8 cellular contexts compared by ENCODE assay signal in the genomic region with DNA sequence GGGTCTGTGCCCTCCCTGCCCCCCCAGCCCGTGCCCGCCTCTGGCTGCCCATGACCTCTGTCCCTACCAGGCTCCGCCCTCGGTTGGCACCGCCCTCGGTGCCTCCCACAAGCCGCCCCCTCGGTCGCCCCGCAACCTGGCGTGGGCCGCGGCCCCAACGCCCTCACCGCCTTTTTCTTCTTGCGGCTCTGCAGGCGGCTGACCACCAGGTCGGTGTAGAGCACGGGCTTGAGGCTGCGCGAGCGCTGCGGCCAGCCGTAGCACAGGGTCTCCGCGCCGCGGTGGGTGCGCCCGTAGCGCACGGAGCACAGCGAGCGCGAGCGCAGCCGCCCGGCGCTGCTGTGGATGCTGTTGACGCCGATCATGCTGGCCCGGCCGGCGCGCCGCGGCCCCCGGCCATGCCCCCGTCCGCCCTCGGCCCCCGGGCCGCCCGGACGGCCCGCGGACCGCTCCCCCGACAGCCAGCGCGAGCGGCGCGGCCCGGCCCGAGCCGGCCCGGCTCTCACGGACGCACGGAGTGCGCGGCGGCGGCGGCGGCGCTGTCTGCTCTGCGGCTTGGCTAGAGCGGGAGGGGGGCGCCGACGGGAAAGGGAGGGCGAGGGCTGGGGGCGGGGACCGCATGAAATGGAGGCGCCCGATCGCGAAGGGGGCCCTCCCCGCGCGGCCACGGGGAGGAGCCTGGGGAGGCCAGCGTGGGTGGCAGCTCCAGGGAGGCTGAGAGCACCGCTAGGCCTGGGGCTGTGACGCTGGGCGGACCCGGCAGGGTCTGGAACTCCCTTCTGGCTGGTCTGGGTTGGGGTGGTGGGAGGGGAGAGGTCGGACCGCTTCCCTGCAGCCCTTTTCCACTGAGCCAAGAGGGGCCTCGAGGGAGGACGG. TPM values are rescaled to one million over a fixed set of nuclear protein-coding genes. Genes with fewer than 3 reads are reported as not detected.
DNase-seq lines count a peak whose midpoint lies in the region; ATAC-seq and TF ChIP-seq lines count a peak whose summit lies in the region.

No MANE protein-coding gene starts in this region.

- CTCF ChIA-PET in CD4-positive, alpha-beta memory T cell (lab: Charles Lee; ENCODE audit: partially characterized antibody): interaction anchor here (0.5 to 1.7 kb wide), 4 partner anchors 10 to 179 kb away, joined by 3 to 10 read pairs (median 5); no protein-coding TSS in a partner anchor

- H3K4me1 ChIP-seq in CD4-positive, alpha-beta memory T cell (ENCODE audit: insufficient read depth, low read length): peaks cover 27% of the 10 kb centered on the region
- peaks cover 15% of the 10 kb centered on the region for H3K4me1 ChIP-seq in NT2/D1 (ENCODE audit: insufficient read depth, insufficient read length)
- peaks cover 0 to 26% (median 9%) of the 10 kb centered on the region in 12 donors for H3K4me1 ChIP-seq in heart left ventricle
- H3K4me1 ChIP-seq in psoas muscle: peaks cover 4% of the 10 kb centered on the region
- H3K4me1 ChIP-seq in vagina: peaks cover 27% of the 10 kb centered on the region

- intact Hi-C loops in CD4-positive, alpha-beta memory T cell (cut with micrococcal nuclease): no loop called here
- intact Hi-C loops in heart left ventricle (cut with DNase I): loop anchor here in 2 of 10 donors (5.0 kb wide), 2 partner anchors 68 to 182 kb away; a partner anchor contains a TSS
- intact Hi-C loops in psoas muscle (cut with DNase I): no loop called here
- intact Hi-C loops in vagina (cut with DNase I): no loop called here

- H3K36me3 Mint-ChIP-seq in CD4-positive, alpha-beta memory T cell: peaks cover 0 to 8% of the 10 kb centered on the region in 2 donors

- peaks cover 11% of the 10 kb centered on the region for H3K27me3 ChIP-seq in CD4-positive, alpha-beta memory T cell (ENCODE audit: insufficient read depth, low read length)
- peaks cover 51% of the 10 kb centered on the region for H3K27me3 ChIP-seq in NT2/D1 (ENCODE audit: insufficient read depth, insufficient read length)
- H3K27me3 ChIP-seq in heart left ventricle: peaks cover 20 to 66% (median 39%) of the 10 kb centered on the region in 9 donors
- H3K27me3 ChIP-seq in psoas muscle (ENCODE audit: insufficient read depth in 3 of 3, low read length in 2 of 3): peaks cover 0 to 62% (median 33%) of the 10 kb centered on the region in 3 donors
- peaks cover 6% of the 10 kb centered on the region for H3K27me3 ChIP-seq in vagina
- H3K27me3 ChIP-seq in MG63: peaks cover 33% of the 10 kb centered on the region

- ATAC-seq in heart left ventricle (peak in 3 of 4 donors; percentile 6 to 60 (median 21)), psoas muscle (peak in 3 of 4 donors; percentile 7 to 39 (median 8))

- POLR2A ChIA-PET in CD4-positive, alpha-beta memory T cell (lab: Charles Lee; ENCODE audit: partially characterized antibody): interaction anchor here (0.9 to 4.1 kb wide), 7 partner anchors 9 to 53 kb away, joined by 3 to 23 read pairs (median 7); a partner anchor contains a TSS

- peak overlapping the region; percentile 22 for H3K27ac ChIP-seq in CD4-positive, alpha-beta memory T cell (ENCODE audit: low read depth, low read length)
- H3K27ac ChIP-seq in heart left ventricle: peak overlapping the region in 1 of 12 donors; percentile 99
- H3K27ac ChIP-seq in psoas muscle: no peak overlapping the region
- peak overlapping the region; percentile 73 for H3K27ac ChIP-seq in vagina

- peaks cover 0 to 1% (median 0%) of the 10 kb centered on the region in 8 donors for H3K9me3 Mint-ChIP-seq in CD4-positive, alpha-beta memory T cell

- H3K27ac Mint-ChIP-seq in CD4-positive, alpha-beta memory T cell: peak overlapping the region in 3 of 7 donors; percentile 54 to 95 (median 72)

- H3K4me3 Mint-ChIP-seq in CD4-positive, alpha-beta memory T cell: peak overlapping the region; percentile 63 to 88 (median 80)

- DNase-seq in CD4-positive, alpha-beta memory T cell: peak; percentile 53 to 76 (median 64)
- DNase-seq in NT2/D1 (ENCODE audit: low read depth, low spot score): no peak
- peak; percentile 81 for DNase-seq in activated naive CD4-positive, alpha-beta T cell treated with Interleukin-2 at 50 U/mL for 16 hours
- DNase-seq in heart left ventricle: peak in 2 of 5 donors; percentile 36 to 56
- DNase-seq in psoas muscle: no peak
- DNase-seq in vagina (ENCODE audit: extremely low spot score in 2 of 2): no peak
- no peak for DNase-seq in MG63
- no peak for DNase-seq in epidermal melanocyte (ENCODE audit: insufficient read length, low spot score)

- H3K4me3 ChIP-seq in CD4-positive, alpha-beta memory T cell (ENCODE audit: low read length in 2 of 2): peak overlapping the region in 1 of 2 donors; percentile 43
- H3K4me3 ChIP-seq in NT2/D1 (ENCODE audit: insufficient read length, low read depth) (peak overlapping the region; percentile 40), heart left ventricle (peak overlapping the region in 10 of 12 donors; percentile 17 to 53 (median 42)), psoas muscle (peak overlapping the region; percentile 53), vagina (peak overlapping the region; percentile 40 to 49), MG63 (no peak overlapping the region)

- no peaks in the 10 kb centered on the region for H3K36me3 ChIP-seq in CD4-positive, alpha-beta memory T cell (ENCODE audit: insufficient read depth, low read length)
- H3K36me3 ChIP-seq in NT2/D1 (ENCODE audit: insufficient read depth, insufficient read length, low read length): peaks cover 7% of the 10 kb centered on the region
- H3K36me3 ChIP-seq in heart left ventricle: no peaks in the 10 kb centered on the region
- no peaks in the 10 kb centered on the region for H3K36me3 ChIP-seq in psoas muscle (ENCODE audit: insufficient read depth in 1 of 2, low read depth in 1 of 2)
- H3K36me3 ChIP-seq in vagina: no peaks in the 10 kb centered on the region
- H3K36me3 ChIP-seq in MG63: no peaks in the 10 kb centered on the region

- no peaks in the 10 kb centered on the region for H3K9me3 ChIP-seq in CD4-positive, alpha-beta memory T cell (ENCODE audit: control insufficient read depth in 1 of 2, low read length in 2 of 2)
- H3K9me3 ChIP-seq in NT2/D1 (ENCODE audit: insufficient read depth, low read length) (no peaks in the 10 kb centered on the region), heart left ventricle (no peaks in the 10 kb centered on the region), psoas muscle (no peaks in the 10 kb centered on the region), vagina (no peaks in the 10 kb centered on the region), MG63 (no peaks in the 10 kb centered on the region)

- peaks cover 14 to 65% (median 22%) of the 10 kb centered on the region in 4 donors for H3K4me1 Mint-ChIP-seq in CD4-positive, alpha-beta memory T cell

- peak overlapping the region; percentile 67 for H3K9ac ChIP-seq in NT2/D1 (ENCODE audit: insufficient read length, low read depth)

- no peak for TF ChIP-seq CTCF in heart left ventricle (IDR thresholded peaks at IDR 0.05)
- no peak for TF ChIP-seq CTCF in psoas muscle (IDR thresholded peaks at IDR 0.05)
- no peak for TF ChIP-seq CTCF in vagina (IDR thresholded peaks at IDR 0.05)

- H3K27me3 Mint-ChIP-seq in CD4-positive, alpha-beta memory T cell: peaks cover 16 to 33% of the 10 kb centered on the region in 2 donors

- TF ChIP-seq POLR2A in heart left ventricle (IDR thresholded peaks at IDR 0.05) (no peak), vagina (IDR thresholded peaks at IDR 0.05) (no peak)

- WGBS in heart left ventricle, 4 donors: 1 to 6% (median 2%) methylated on average over 15 to 103 of the region's 103 CpGs
- 2% methylated on average over 49 to 103 of the region's 103 CpGs for WGBS in psoas muscle, 3 donors

RNA-seq across cellular contexts. Expression of a gene that starts 9.6 kb away (rescaled TPM):
- total RNA-seq in CD4-positive, alpha-beta memory T cell: 1 to 10 TPM; 4.9 to 5.4 TPM
- 1 to 10 TPM; 2.1 to 2.7 TPM for polyA plus RNA-seq in CD4-positive, alpha-beta memory T cell
- 1 to 10 TPM in 4 of 9 donors, under 1 TPM in 5; 0.34 to 1.7 (median 0.86) TPM for total RNA-seq in heart left ventricle
- polyA plus RNA-seq in heart left ventricle: under 1 TPM; 0.14 to 0.76 TPM
- total RNA-seq in psoas muscle: 1 to 10 TPM in 1 of 4 donors, under 1 TPM in 3; 0.15 to 1.7 (median 0.51) TPM
- 1 to 10 TPM in 1 of 3 donors, under 1 TPM in 1, not detected in 1; 0.25 to 1.0 TPM for polyA plus RNA-seq in psoas muscle
- total RNA-seq in vagina: 6.4 TPM
- not detected in 2 replicates for total RNA-seq in MG63 (2014; rRNA removed; shearing (Covaris generic); ENCODE audit: low replicate concordance)

RNA-seq across cellular contexts. Expression of a gene that starts 11.7 kb away (rescaled TPM):
- 10 to 100 TPM; 21.1 to 24.1 TPM for total RNA-seq in CD4-positive, alpha-beta memory T cell
- 10 to 100 TPM; 27.5 to 44.5 TPM for polyA plus RNA-seq in CD4-positive, alpha-beta memory T cell
- total RNA-seq in heart left ventricle (10 to 100 TPM in 6 of 9 donors, 1 to 10 TPM in 3; 6.6 to 13.9 (median 10.2) TPM), psoas muscle (10 to 100 TPM in 2 of 4 donors, 1 to 10 TPM in 2; 7.9 to 13.3 (median 9.5) TPM), vagina (27.7 TPM)
- polyA plus RNA-seq in heart left ventricle (10 to 100 TPM in 1 of 2 donors, 1 to 10 TPM in 1; 9.9 to 20.0 TPM), psoas muscle (10 to 100 TPM; 10.8 to 14.8 (median 13.0) TPM)
- total RNA-seq in MG63 (2014; rRNA removed; shearing (Covaris generic); ENCODE audit: low replicate concordance): 10.7 and 11.2 TPM in 2 replicates

RNA-seq across cellular contexts. Expression of a gene that starts 13.5 kb away (rescaled TPM):
- total RNA-seq in CD4-positive, alpha-beta memory T cell: 100 to 1,000 TPM; 146 to 147 TPM
- 10 to 100 TPM in 1 of 2 donors, 1 to 10 TPM in 1; 6.6 to 25.2 TPM for polyA plus RNA-seq in CD4-positive, alpha-beta memory T cell
- total RNA-seq in heart left ventricle: 10 to 100 TPM in 8 of 9 donors, 1 to 10 TPM in 1; 9.6 to 50.4 (median 17.2) TPM
- 10 to 100 TPM in 1 of 2 donors, 1 to 10 TPM in 1; 9.6 to 20.1 TPM for polyA plus RNA-seq in heart left ventricle
- total RNA-seq in psoas muscle: 10 to 100 TPM; 11.3 to 86.0 (median 12.7) TPM
- 10 to 100 TPM in 2 of 3 donors, 1 to 10 TPM in 1; 8.3 to 13.2 (median 10.9) TPM for polyA plus RNA-seq in psoas muscle
- 26.8 TPM for total RNA-seq in vagina
- 15.8 and 22.7 TPM in 2 replicates for total RNA-seq in MG63 (2014; rRNA removed; shearing (Covaris generic); ENCODE audit: low replicate concordance)

RNA-seq across cellular contexts. Expression of a gene that starts 23.4 kb away (rescaled TPM):
- 10 to 100 TPM; 27.2 to 30.8 TPM for total RNA-seq in CD4-positive, alpha-beta memory T cell
- polyA plus RNA-seq in CD4-positive, alpha-beta memory T cell: 10 to 100 TPM; 52.0 to 57.5 TPM
- total RNA-seq in heart left ventricle: 100 to 1,000 TPM in 1 of 9 donors, 10 to 100 TPM in 8; 62.0 to 107 (median 79.2) TPM
- 10 to 100 TPM; 73.4 to 81.2 TPM for polyA plus RNA-seq in heart left ventricle
- 10 to 100 TPM; 53.3 to 81.9 (median 73.3) TPM for total RNA-seq in psoas muscle
- 100 to 1,000 TPM in 1 of 3 donors, 10 to 100 TPM in 2; 56.3 to 103 (median 77.2) TPM for polyA plus RNA-seq in psoas muscle
- total RNA-seq in vagina: 52.1 TPM
- total RNA-seq in MG63 (2014; rRNA removed; shearing (Covaris generic); ENCODE audit: low replicate concordance): 92.1 and 151 TPM in 2 replicates

RNA-seq across cellular contexts. Expression of a gene that starts 42.4 kb away (rescaled TPM):
- total RNA-seq in CD4-positive, alpha-beta memory T cell: 1 to 10 TPM in 1 of 2 experiments, under 1 TPM in 1; 0.89 to 1.6 TPM
- under 1 TPM; 0.41 to 0.42 TPM for polyA plus RNA-seq in CD4-positive, alpha-beta memory T cell
- total RNA-seq in heart left ventricle (under 1 TPM in 2 of 9 donors, not detected in 7; 0.18 to 0.21 TPM), psoas muscle (not detected), vagina (not detected)
- polyA plus RNA-seq in heart left ventricle (not detected), psoas muscle (under 1 TPM in 1 of 3 donors, not detected in 2; 0.01 TPM)
- not detected in 2 replicates for total RNA-seq in MG63 (2014; rRNA removed; shearing (Covaris generic); ENCODE audit: low replicate concordance)

Comparison
In these comparisons a context has a peak if more than half of its experiments do, and no peak if none do; other contexts are left out.
1. DNase-seq: peak in CD4-positive, alpha-beta memory T cell (5 of 5) and activated naive CD4-positive, alpha-beta T cell treated with Interleukin-2 at 50 U/mL for 16 hours (single experiment); none in NT2/D1 (single experiment), psoas muscle (0 of 2), vagina (0 of 2), MG63 (single experiment) and epidermal melanocyte (single experiment).